In the genomic region with DNA sequence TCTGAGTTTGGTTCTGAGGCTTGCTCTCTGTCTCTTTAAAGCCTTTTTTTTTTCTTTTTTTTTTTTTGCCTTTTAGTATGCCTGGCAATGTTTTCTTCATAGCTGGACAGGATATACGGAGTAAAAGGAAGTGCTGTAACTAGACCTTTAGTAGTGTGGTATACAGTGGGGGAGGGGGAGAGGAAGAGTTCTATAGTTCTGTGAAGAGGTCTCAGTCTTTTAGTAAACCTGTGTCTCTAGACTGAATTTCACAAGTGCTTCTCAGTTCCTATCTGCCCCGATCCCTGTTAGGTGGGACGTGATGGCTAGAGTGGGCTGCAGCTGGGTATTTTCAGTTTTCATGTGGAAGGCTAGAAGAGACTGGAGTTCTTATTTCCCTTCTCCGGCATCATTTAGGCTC, we compare ENCODE assay signal across 8 cellular contexts. TPM values are rescaled to one million over a fixed set of nuclear protein-coding genes. Genes with fewer than 3 reads are reported as not detected.
DNase-seq lines count a peak whose midpoint lies in the region; ATAC-seq and TF ChIP-seq lines count a peak whose summit lies in the region.

No MANE protein-coding gene starts in this region.

- intact Hi-C loops in breast epithelium (cut with DNase I; ENCODE audit: low total_unique reads): no loop called here

- no peaks in the 10 kb centered on the region for H3K4me1 ChIP-seq in breast epithelium
- H3K4me1 ChIP-seq in mucosa of rectum (ENCODE audit: control insufficient read depth in 2 of 2, insufficient read depth in 2 of 2, low read length in 2 of 2): peaks cover 0 to 3% of the 10 kb centered on the region in 2 donors

- peak; percentile 74 for DNase-seq in AG10803 (ENCODE audit: low read depth)
- DNase-seq in LoVo (ENCODE audit: low spot score): peak; percentile 64
- DNase-seq in breast epithelium (ENCODE audit: low spot score in 2 of 2): no peak
- DNase-seq in H7: no peak
- no peak for DNase-seq in stimulated activated CD4-positive, alpha-beta T cell treated with anti-CD3 and anti-CD28 coated beads, Interleukin-12 subunit alpha, Interleukin-12 subunit beta, amount 100 ng/mL, for 4 hours
- no peak for DNase-seq in NCI-H1092 treated with DMSO at 0.1 percent for 48 hours (lab: John Stamatoyannopoulos, UW)

- TF ChIP-seq POLR2A in breast epithelium (IDR thresholded peaks at IDR 0.05): no peak

- no peak overlapping the region for H3K9ac ChIP-seq in mucosa of rectum (ENCODE audit: low read depth in 1 of 2, low read length in 2 of 2)

- no peak for ATAC-seq in HG03442 (IDR thresholded peaks at IDR 0.05; ENCODE audit: unreplicated experiment)

- H3K4me3 ChIP-seq in AG10803 (ENCODE audit: low read length) (peak overlapping the region; percentile 28), breast epithelium (peak overlapping the region in 1 of 3 donors; percentile 8), mucosa of rectum (ENCODE audit: low read length in 2 of 2) (no peak overlapping the region), H7 (ENCODE audit: insufficient read depth, low read depth, low read length) (no peak overlapping the region)

- H3K27me3 ChIP-seq in breast epithelium: no peaks in the 10 kb centered on the region
- H3K27me3 ChIP-seq in mucosa of rectum (ENCODE audit: control insufficient read depth in 2 of 2, insufficient read depth in 2 of 2, low read length in 2 of 2): no peaks in the 10 kb centered on the region
- H3K27me3 ChIP-seq in H7 (ENCODE audit: control insufficient read depth, insufficient read depth, low read length): no peaks in the 10 kb centered on the region

- peak overlapping the region; percentile 38 to 74 for H3K27ac ChIP-seq in breast epithelium
- H3K27ac ChIP-seq in mucosa of rectum (ENCODE audit: low read depth in 2 of 2, low read length in 2 of 2): peak overlapping the region; percentile 48 to 61

- no peaks in the 10 kb centered on the region for H3K9me3 ChIP-seq in breast epithelium
- no peaks in the 10 kb centered on the region for H3K9me3 ChIP-seq in mucosa of rectum (ENCODE audit: control insufficient read depth in 2 of 2, low read length in 2 of 2)

- H3K36me3 ChIP-seq in breast epithelium (no peaks in the 10 kb centered on the region), mucosa of rectum (ENCODE audit: control insufficient read depth in 2 of 2, insufficient read depth in 2 of 2, low read length in 2 of 2) (no peaks in the 10 kb centered on the region), H7 (replicated peaks; ENCODE audit: control insufficient read depth, insufficient read depth, low read length) (no peaks in the 10 kb centered on the region)

- TF ChIP-seq CTCF in AG10803 (conservative IDR thresholded peaks at IDR 0.05; ENCODE audit: low read length): no peak
- TF ChIP-seq CTCF in breast epithelium (IDR thresholded peaks at IDR 0.05): no peak

RNA-seq across cellular contexts. Expression of a gene that starts 3.1 kb away (rescaled TPM):
- 1 to 10 TPM; 2.0 to 3.1 (median 2.1) TPM for total RNA-seq in breast epithelium
- 0.14 and 0.44 TPM in 2 replicates for total RNA-seq in H7 (2014; rRNA removed; shearing (Covaris generic))

RNA-seq across cellular contexts. Expression of a gene that starts 47.3 kb away (rescaled TPM):
- total RNA-seq in breast epithelium: 10 to 100 TPM; 23.4 to 81.0 (median 33.4) TPM
- 23.6 and 29.4 TPM in 2 replicates for total RNA-seq in H7 (2014; rRNA removed; shearing (Covaris generic))

RNA-seq across cellular contexts. Expression of a gene that starts 47.4 kb away (rescaled TPM):
- 10 to 100 TPM; 28.2 to 38.3 (median 32.2) TPM for total RNA-seq in breast epithelium
- total RNA-seq in H7 (2014; rRNA removed; shearing (Covaris generic)): 41.7 and 58.4 TPM in 2 replicates

Comparison
In these comparisons a context has a peak if more than half of its experiments do, and no peak if none do; other contexts are left out.
1. DNase-seq: peak in AG10803 (single experiment) and LoVo (single experiment); none in breast epithelium (0 of 2), H7 (single experiment), stimulated activated CD4-positive, alpha-beta T cell treated with anti-CD3 and anti-CD28 coated beads, Interleukin-12 subunit alpha, Interleukin-12 subunit beta, amount 100 ng/mL, for 4 hours (single experiment) and NCI-H1092 treated with DMSO at 0.1 percent for 48 hours (single experiment).